Comparison of ENCODE assay signal across 14 cellular contexts in genomic region chr4:181150173-181150572, GRCh38.
DNase-seq lines count a peak whose midpoint lies in the region; ATAC-seq and TF ChIP-seq lines count a peak whose summit lies in the region.
"Had no signal": no experiment of that assay in that cellular context is flagged by ENCODE, and none has a peak within 500 bp of the region (broad histone marks: within the 10 kb centered on the region; RNA-seq: fewer than 3 reads in every experiment).

No MANE protein-coding gene starts in this region.

- in situ Hi-C loops in mammary epithelial cell (cut with MboI; ENCODE audit: low sequenced_read_pairs in 2 of 2) = no loop called here

- TF ChIP-seq EP300 in Ishikawa (IDR thresholded peaks at IDR 0.05; ENCODE audit: borderline replicate concordance) = peak; percentile 83

- ATAC-seq in HG03095 (IDR thresholded peaks at IDR 0.05; ENCODE audit: unreplicated experiment) = no peak
- ATAC-seq in HG03378 (IDR thresholded peaks at IDR 0.05; ENCODE audit: unreplicated experiment) = no peak
- ATAC-seq in HG02938 (IDR thresholded peaks at IDR 0.05; ENCODE audit: unreplicated experiment) = no peak
- ATAC-seq in stimulated activated naive CD8-positive, alpha-beta T cell treated with anti-CD3 and anti-CD28 coated beads, Interleukin-15, amount 100 ng/mL, for 72 hours = no peak
- ATAC-seq: activated naive CD8-positive, alpha-beta T cell treated with anti-CD3 and anti-CD28 coated beads, Interleukin-2, amount 50 U/mL, for 24 hours; heart left ventricle had no signal

- no peaks in the 10 kb centered on the region for H3K79me2 ChIP-seq in mammary epithelial cell (ENCODE audit: insufficient read depth, low read length)

- peaks cover 4% of the 10 kb centered on the region for H3K4me1 ChIP-seq in mammary epithelial cell (ENCODE audit: insufficient read depth, low read length)
- H3K4me1 ChIP-seq: heart left ventricle, prostate gland had no signal

- dilution Hi-C loops in mammary epithelial cell (cut with HindIII; ENCODE audit: low sequenced_read_pairs) = no loop called here

- WGBS in mammary epithelial cell (ENCODE audit: low coverage, missing lambda C conversion rate) = 31% methylated on average over 3 of the region's 4 CpGs

- no peak overlapping the region for H3K27ac Mint-ChIP-seq in stimulated activated naive CD8-positive, alpha-beta T cell treated with anti-CD3 and anti-CD28 coated beads, Interleukin-15, amount 100 ng/mL, for 72 hours
- H3K27ac Mint-ChIP-seq: activated naive CD8-positive, alpha-beta T cell treated with anti-CD3 and anti-CD28 coated beads, Interleukin-2, amount 50 U/mL, for 24 hours had no signal

- intact Hi-C loops in mammary epithelial cell (cut with micrococcal nuclease) = no loop called here

- no peaks in the 10 kb centered on the region for H3K27me3 Mint-ChIP-seq in stimulated activated naive CD8-positive, alpha-beta T cell treated with anti-CD3 and anti-CD28 coated beads, Interleukin-15, amount 100 ng/mL, for 72 hours
- H3K27me3 Mint-ChIP-seq: activated naive CD8-positive, alpha-beta T cell treated with anti-CD3 and anti-CD28 coated beads, Interleukin-2, amount 50 U/mL, for 24 hours had no signal

- no peak overlapping the region for H3K4me3 ChIP-seq in mammary epithelial cell (replicated peaks in 1 of 3; ENCODE audit: insufficient read depth in 1 of 3, low read depth in 2 of 3, low read length in 3 of 3)
- H3K4me3 ChIP-seq: heart left ventricle, prostate gland had no signal

- H3K4me3 Mint-ChIP-seq in stimulated activated naive CD8-positive, alpha-beta T cell treated with anti-CD3 and anti-CD28 coated beads, Interleukin-15, amount 100 ng/mL, for 72 hours = no peak overlapping the region
- H3K4me3 Mint-ChIP-seq: activated naive CD8-positive, alpha-beta T cell treated with anti-CD3 and anti-CD28 coated beads, Interleukin-2, amount 50 U/mL, for 24 hours had no signal

- no peak overlapping the region for H3K9ac ChIP-seq in mammary epithelial cell (ENCODE audit: insufficient read depth, low read length)

- CTCF ChIA-PET in mammary epithelial cell (lab: Charles Lee; ENCODE audit: low non-redundant PET) = no interaction called here

- peak overlapping the region; percentile 9 for H2AFZ ChIP-seq in mammary epithelial cell (ENCODE audit: low read depth, low read length)

- no TSS peak for BruUV-seq in mammary epithelial cell (replicated peaks; lab: Mats Ljungman, UMichigan)

- H3K27me3 ChIP-seq in mammary epithelial cell (ENCODE audit: insufficient read depth, low read length) = no peaks in the 10 kb centered on the region
- H3K27me3 ChIP-seq: heart left ventricle had no signal

- no peaks in the 10 kb centered on the region for H3K36me3 ChIP-seq in mammary epithelial cell (ENCODE audit: insufficient read depth, low read length)
- H3K36me3 ChIP-seq: heart left ventricle, prostate gland had no signal

- peaks cover 0 to 7% of the 10 kb centered on the region in 2 donors for H3K9me3 Mint-ChIP-seq in stimulated activated naive CD8-positive, alpha-beta T cell treated with anti-CD3 and anti-CD28 coated beads, Interleukin-15, amount 100 ng/mL, for 72 hours
- H3K9me3 Mint-ChIP-seq: activated naive CD8-positive, alpha-beta T cell treated with anti-CD3 and anti-CD28 coated beads, Interleukin-2, amount 50 U/mL, for 24 hours had no signal

- H3K4me1 Mint-ChIP-seq in stimulated activated naive CD8-positive, alpha-beta T cell treated with anti-CD3 and anti-CD28 coated beads, Interleukin-15, amount 100 ng/mL, for 72 hours = no peaks in the 10 kb centered on the region
- H3K4me1 Mint-ChIP-seq: activated naive CD8-positive, alpha-beta T cell treated with anti-CD3 and anti-CD28 coated beads, Interleukin-2, amount 50 U/mL, for 24 hours had no signal

- H3K4me2 ChIP-seq in mammary epithelial cell (ENCODE audit: insufficient read depth, low read depth, low read length) = no peak overlapping the region

- TF ChIP-seq CTCF in mammary epithelial cell (conservative IDR thresholded peaks at IDR 0.05 in 1 of 2, IDR thresholded peaks at IDR 0.05 in 1 of 2; ENCODE audit: extremely low read depth in 1 of 2, insufficient read depth in 1 of 2, low read depth in 1 of 2, low read length in 2 of 2) = no peak

- no peak for TF ChIP-seq RAD21 in Ishikawa (IDR thresholded peaks at IDR 0.05; ENCODE audit: low read depth)

- no peaks in the 10 kb centered on the region for H4K20me1 ChIP-seq in mammary epithelial cell (ENCODE audit: insufficient read depth, low read length)

- DNase-seq in COR-L47 (lab: John Stamatoyannopoulos, UW) = peak; percentile 87
- DNase-seq in NCI-H510A treated with DMSO at 0.1 percent for 48 hours (lab: John Stamatoyannopoulos, UW) = peak; percentile 4
- DNase-seq in mammary epithelial cell = no peak
- no peak for DNase-seq in stimulated activated naive CD8-positive, alpha-beta T cell treated with anti-CD3 and anti-CD28 coated beads, Interleukin-15, amount 100 ng/mL, for 72 hours
- DNase-seq: activated CD8-positive, alpha-beta memory T cell treated with anti-CD3 and anti-CD28 coated beads for 24 hours; activated naive CD8-positive, alpha-beta T cell treated with anti-CD3 and anti-CD28 coated beads, Interleukin-2, amount 50 U/mL, for 24 hours; heart left ventricle; mesenchymal stem cell; NCI-H2171 had no signal

- no peak overlapping the region for H3K27ac ChIP-seq in mammary epithelial cell (ENCODE audit: insufficient read depth, low read depth, low read length)
- H3K27ac ChIP-seq: heart left ventricle, prostate gland had no signal

- H3K9me3 ChIP-seq in mammary epithelial cell (replicated peaks; ENCODE audit: insufficient read depth, low read length) = no peaks in the 10 kb centered on the region
- H3K9me3 ChIP-seq: heart left ventricle, prostate gland had no signal

TF ChIP-seq in Ishikawa, 13 proteins besides CTCF, POLR2A, EP300 and RAD21:
- no peak for TF ChIP-seq EGR1 (IDR thresholded peaks at IDR 0.05)
- TF ChIP-seq CEBPB (IDR thresholded peaks at IDR 0.05) = peak; percentile 52; the same call in 1 of the 2 replicates
- TF ChIP-seq FOXM1 (IDR thresholded peaks at IDR 0.05; ENCODE audit: borderline replicate concordance, low read depth) = 0 out of 2 replicates have a peak, but pooled peaks have one; percentile 33
- peak; percentile 50; the same call in 1 of the 2 replicates for TF ChIP-seq YY1 (IDR thresholded peaks at IDR 0.05; ENCODE audit: low read depth)
- TF ChIP-seq, protein P1, sequence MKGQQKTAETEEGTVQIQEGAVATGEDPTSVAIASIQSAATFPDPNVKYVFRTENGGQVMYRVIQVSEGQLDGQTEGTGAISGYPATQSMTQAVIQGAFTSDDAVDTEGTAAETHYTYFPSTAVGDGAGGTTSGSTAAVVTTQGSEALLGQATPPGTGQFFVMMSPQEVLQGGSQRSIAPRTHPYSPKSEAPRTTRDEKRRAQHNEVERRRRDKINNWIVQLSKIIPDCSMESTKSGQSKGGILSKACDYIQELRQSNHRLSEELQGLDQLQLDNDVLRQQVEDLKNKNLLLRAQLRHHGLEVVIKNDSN (IDR thresholded peaks at IDR 0.05) = no peak
- TF ChIP-seq TCF12 (IDR thresholded peaks at IDR 0.05; ENCODE audit: low read depth) = peak; percentile 89
- TF ChIP-seq NFIC (IDR thresholded peaks at IDR 0.05) = peak; percentile 97
- TF ChIP-seq, protein P2, sequence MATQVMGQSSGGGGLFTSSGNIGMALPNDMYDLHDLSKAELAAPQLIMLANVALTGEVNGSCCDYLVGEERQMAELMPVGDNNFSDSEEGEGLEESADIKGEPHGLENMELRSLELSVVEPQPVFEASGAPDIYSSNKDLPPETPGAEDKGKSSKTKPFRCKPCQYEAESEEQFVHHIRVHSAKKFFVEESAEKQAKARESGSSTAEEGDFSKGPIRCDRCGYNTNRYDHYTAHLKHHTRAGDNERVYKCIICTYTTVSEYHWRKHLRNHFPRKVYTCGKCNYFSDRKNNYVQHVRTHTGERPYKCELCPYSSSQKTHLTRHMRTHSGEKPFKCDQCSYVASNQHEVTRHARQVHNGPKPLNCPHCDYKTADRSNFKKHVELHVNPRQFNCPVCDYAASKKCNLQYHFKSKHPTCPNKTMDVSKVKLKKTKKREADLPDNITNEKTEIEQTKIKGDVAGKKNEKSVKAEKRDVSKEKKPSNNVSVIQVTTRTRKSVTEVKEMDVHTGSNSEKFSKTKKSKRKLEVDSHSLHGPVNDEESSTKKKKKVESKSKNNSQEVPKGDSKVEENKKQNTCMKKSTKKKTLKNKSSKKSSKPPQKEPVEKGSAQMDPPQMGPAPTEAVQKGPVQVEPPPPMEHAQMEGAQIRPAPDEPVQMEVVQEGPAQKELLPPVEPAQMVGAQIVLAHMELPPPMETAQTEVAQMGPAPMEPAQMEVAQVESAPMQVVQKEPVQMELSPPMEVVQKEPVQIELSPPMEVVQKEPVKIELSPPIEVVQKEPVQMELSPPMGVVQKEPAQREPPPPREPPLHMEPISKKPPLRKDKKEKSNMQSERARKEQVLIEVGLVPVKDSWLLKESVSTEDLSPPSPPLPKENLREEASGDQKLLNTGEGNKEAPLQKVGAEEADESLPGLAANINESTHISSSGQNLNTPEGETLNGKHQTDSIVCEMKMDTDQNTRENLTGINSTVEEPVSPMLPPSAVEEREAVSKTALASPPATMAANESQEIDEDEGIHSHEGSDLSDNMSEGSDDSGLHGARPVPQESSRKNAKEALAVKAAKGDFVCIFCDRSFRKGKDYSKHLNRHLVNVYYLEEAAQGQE (IDR thresholded peaks at IDR 0.05; ENCODE audit: low read depth) = no peak
- TF ChIP-seq TAF1 (IDR thresholded peaks at IDR 0.05; ENCODE audit: low read depth) = no peak
- TF ChIP-seq TEAD4 (IDR thresholded peaks at IDR 0.05) = peak; percentile 87
- no peak for TF ChIP-seq ZBTB7A (IDR thresholded peaks at IDR 0.05; ENCODE audit: low read depth)
- TF ChIP-seq CREB1 (IDR thresholded peaks at IDR 0.05; ENCODE audit: low read depth) = no peak

Comparison
In these comparisons a context has a peak if more than half of its experiments do, and no peak if none do; other contexts are left out.
1. DNase-seq: peak in COR-L47 (single experiment) and NCI-H510A treated with DMSO at 0.1 percent for 48 hours (single experiment); none in mammary epithelial cell (single experiment) and stimulated activated naive CD8-positive, alpha-beta T cell treated with anti-CD3 and anti-CD28 coated beads, Interleukin-15, amount 100 ng/mL, for 72 hours (0 of 2).